ENCODE assay signal across 12 cellular contexts in the genomic region with DNA sequence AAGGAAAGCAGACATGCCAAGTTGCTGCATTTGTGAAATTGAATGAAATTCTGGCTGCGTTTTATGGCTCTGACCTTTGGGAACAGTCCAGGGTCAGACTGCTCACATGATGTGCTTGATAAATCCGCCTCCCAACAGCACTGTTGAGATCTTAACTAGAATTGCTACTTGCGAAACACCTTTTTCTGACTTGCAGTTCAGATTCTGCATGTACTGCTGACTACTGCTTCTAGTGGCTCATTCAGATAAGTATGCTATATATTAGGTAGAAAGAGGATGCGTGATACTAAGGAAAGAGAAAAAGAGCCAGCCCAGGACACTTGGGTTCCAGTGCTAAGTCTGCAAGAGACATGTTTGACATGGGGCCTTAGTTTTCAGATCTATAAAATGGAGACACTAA.
DNase-seq lines count a peak whose midpoint lies in the region; ATAC-seq, FAIRE-seq and TF ChIP-seq lines count a peak whose summit lies in the region.
"Had no signal": no experiment of that assay in that cellular context is flagged by ENCODE, and none has a peak within 500 bp of the region (broad histone marks: within the 10 kb centered on the region; RNA-seq: fewer than 3 reads in every experiment).

No MANE protein-coding gene starts in this region.

- peak overlapping the region; percentile 6; the same call in 1 of the 2 replicates for H3K4me2 ChIP-seq in HepG2 (ENCODE audit: low read depth, low read length)

- H3K4me3 Mint-ChIP-seq in activated T-cell treated with anti-CD3 and anti-CD28 coated beads, Interleukin-2, amount 50 U/mL, for 72 hours: peak overlapping the region in 1 of 2 donors; percentile 20
- no peak overlapping the region for H3K4me3 Mint-ChIP-seq in activated T-cell treated with anti-CD3 and anti-CD28 coated beads, Interleukin-2, amount 50 U/mL, for 4 hours

- TF ChIP-seq EP300 in HepG2 (IDR thresholded peaks at IDR 0.05; ENCODE audit: low read depth in 2 of 2, low read length in 2 of 2) (peak in 1 of 2 experiments; percentile 53; a peak in 1 of 4 replicates), HepG2 (CRISPR knock-in tag; IDR thresholded peaks at IDR 0.05; ENCODE audit: borderline replicate concordance) (no peak), tibial nerve (IDR thresholded peaks at IDR 0.05) (peak; percentile 16 to 85)

- no peak for TF ChIP-seq POLR2A in breast epithelium (IDR thresholded peaks at IDR 0.05)
- no peak for TF ChIP-seq POLR2A in HepG2 (IDR thresholded peaks at IDR 0.05; ENCODE audit: insufficient read depth in 1 of 2, low read depth in 2 of 2, low read length in 2 of 2)
- no peak for TF ChIP-seq POLR2A in tibial nerve (IDR thresholded peaks at IDR 0.05)

- peak overlapping the region; percentile 45 to 65 for H3K27ac ChIP-seq in breast epithelium
- peak overlapping the region; percentile 45 for H3K27ac ChIP-seq in HepG2 (ENCODE audit: extremely low read length, insufficient read depth, low read length)
- peak overlapping the region in 2 of 4 donors; percentile 78 to 83 for H3K27ac ChIP-seq in tibial nerve

- ATAC-seq in activated T-cell treated with anti-CD3 and anti-CD28 coated beads, Interleukin-2, amount 50 U/mL, for 72 hours (replicated peaks in 1 of 2): no peak
- no peak for ATAC-seq in activated T-cell treated with anti-CD3 and anti-CD28 coated beads, Interleukin-2, amount 50 U/mL, for 4 hours
- ATAC-seq in HepG2 (peak; percentile 92), HG02970 (IDR thresholded peaks at IDR 0.05; ENCODE audit: low FRiP score, unreplicated experiment) (no peak)
- ATAC-seq: activated CD4-positive, CD25-positive, alpha-beta regulatory T cell treated with anti-CD3 and anti-CD28 coated beads, Interleukin-2, amount 50 U/mL, for 24 hours had no signal

- H3K79me2 ChIP-seq in HepG2 (ENCODE audit: insufficient read depth, low read length): peaks cover 34% of the 10 kb centered on the region

- H3K9me3 Mint-ChIP-seq in activated T-cell treated with anti-CD3 and anti-CD28 coated beads, Interleukin-2, amount 50 U/mL, for 72 hours: no peaks in the 10 kb centered on the region
- no peaks in the 10 kb centered on the region for H3K9me3 Mint-ChIP-seq in activated T-cell treated with anti-CD3 and anti-CD28 coated beads, Interleukin-2, amount 50 U/mL, for 4 hours

- no TSS peak for BruUV-seq in HepG2 (replicated peaks; lab: Mats Ljungman, UMichigan)

- H3K4me1 ChIP-seq in breast epithelium (peaks cover 0 to 12% of the 10 kb centered on the region in 2 donors), HepG2 (ENCODE audit: insufficient read depth, low read length) (peaks cover 52% of the 10 kb centered on the region), tibial nerve (peaks cover 0 to 84% (median 27%) of the 10 kb centered on the region in 4 donors)

- H3K4me3 ChIP-seq in breast epithelium (no peak overlapping the region), HepG2 (replicated peaks in 1 of 3; ENCODE audit: insufficient read depth in 1 of 3, low read depth in 2 of 3, low read length in 3 of 3) (no peak overlapping the region), tibial nerve (no peak overlapping the region)
- H3K4me3 ChIP-seq: BLaER1 treated with 17β-estradiol and CSF1 and Interleukin-3, amounts not matched to agents 10 nM and 100 nM had no signal

- peak overlapping the region; percentile 24 for H3K27ac Mint-ChIP-seq in activated T-cell treated with anti-CD3 and anti-CD28 coated beads, Interleukin-2, amount 50 U/mL, for 72 hours

- in situ Hi-C loops in HepG2 (cut with HindIII; ENCODE audit: extremely low pct_ligation_motif_present, low pct_unique_long_range_greater_than_20kb): no loop called here

- no peak overlapping the region for H3K9ac ChIP-seq in HepG2 (ENCODE audit: insufficient read depth, low read depth, low read length)
- H3K9ac ChIP-seq: BLaER1 treated with 17β-estradiol and CSF1 and Interleukin-3, amounts not matched to agents 10 nM and 100 nM had no signal

- H3K9me3 ChIP-seq in breast epithelium (no peaks in the 10 kb centered on the region), HepG2 (ENCODE audit: low read length) (no peaks in the 10 kb centered on the region), tibial nerve (no peaks in the 10 kb centered on the region)

- peak; percentile 75 for TF ChIP-seq RAD21 in HepG2 (CRISPR knock-in tag; IDR thresholded peaks at IDR 0.05)

- CTCF ChIA-PET in HepG2 (lab: Yijun Ruan, JAX; ENCODE audit: low intra/inter-chr PET ratio, low total read pairs): no interaction called here

- H3K27me3 ChIP-seq in breast epithelium: no peaks in the 10 kb centered on the region
- no peaks in the 10 kb centered on the region for H3K27me3 ChIP-seq in HepG2 (ENCODE audit: control insufficient read depth in 1 of 2, insufficient read depth in 2 of 2, low read length in 2 of 2)
- H3K27me3 ChIP-seq in tibial nerve: no peaks in the 10 kb centered on the region
- H3K27me3 ChIP-seq: BLaER1 treated with 17β-estradiol and CSF1 and Interleukin-3, amounts not matched to agents 10 nM and 100 nM had no signal

- POLR2A ChIA-PET in HepG2 (lab: Yijun Ruan, JAX): interaction anchor here (1.4 kb wide), 1 partner anchor 464 kb away, joined by 5 read pairs; no protein-coding TSS in a partner anchor

- FAIRE-seq in HepG2 (lab: Jason Lieb, UNC): peak; percentile 83
- FAIRE-seq: bronchial epithelial cell had no signal

- H2AFZ ChIP-seq in HepG2 (ENCODE audit: low read length): no peak overlapping the region

- no peak for DNase-seq in activated T-cell treated with anti-CD3 and anti-CD28 coated beads, Interleukin-2, amount 50 U/mL, for 72 hours
- no peak for DNase-seq in activated T-cell treated with anti-CD3 and anti-CD28 coated beads, Interleukin-2, amount 50 U/mL, for 4 hours
- no peak for DNase-seq in breast epithelium (ENCODE audit: low spot score in 2 of 2)
- DNase-seq in HepG2 (ENCODE audit: low spot score): peak; percentile 82
- DNase-seq in tibial nerve (ENCODE audit: low spot score in 2 of 2): peak; percentile 52 to 75
- DNase-seq in activated CD8-positive, alpha-beta memory T cell treated with anti-CD3 and anti-CD28 coated beads, Interleukin-2, amount 50 U/mL, for 48 hours: no peak
- DNase-seq in NCI-H2107 (lab: John Stamatoyannopoulos, UW): no peak
- DNase-seq: MM.1S had no signal

- peaks cover 0 to 1% of the 10 kb centered on the region in 2 donors for H3K36me3 Mint-ChIP-seq in activated T-cell treated with anti-CD3 and anti-CD28 coated beads, Interleukin-2, amount 50 U/mL, for 72 hours (ENCODE audit: insufficient read depth in 2 of 2)
- H3K36me3 Mint-ChIP-seq in activated T-cell treated with anti-CD3 and anti-CD28 coated beads, Interleukin-2, amount 50 U/mL, for 4 hours (ENCODE audit: insufficient read depth): peaks cover 4% of the 10 kb centered on the region

- TF ChIP-seq CTCF in breast epithelium (IDR thresholded peaks at IDR 0.05): peak in 1 of 3 donors; percentile 10
- TF ChIP-seq CTCF in HepG2 (CRISPR knock-in tag; IDR thresholded peaks at IDR 0.05): peak; percentile 44
- TF ChIP-seq CTCF in tibial nerve (IDR thresholded peaks at IDR 0.05): peak in 3 of 5 experiments; percentile 21 to 48 (median 35)

- WGBS in HepG2 (ENCODE audit: low lambda C conversion rate): 54% methylated on average over 4 of the region's 4 CpGs
- 46 to 49% methylated on average over 4 of the region's 4 CpGs for WGBS in tibial nerve, 2 donors

- no peaks in the 10 kb centered on the region for H4K20me1 ChIP-seq in HepG2 (ENCODE audit: insufficient read depth, low read length)

- H3K4me1 Mint-ChIP-seq in activated T-cell treated with anti-CD3 and anti-CD28 coated beads, Interleukin-2, amount 50 U/mL, for 72 hours (ENCODE audit: low read depth): peaks cover 77% of the 10 kb centered on the region
- peaks cover 48% of the 10 kb centered on the region for H3K4me1 Mint-ChIP-seq in activated T-cell treated with anti-CD3 and anti-CD28 coated beads, Interleukin-2, amount 50 U/mL, for 4 hours (ENCODE audit: low read depth)

- H3K36me3 ChIP-seq in breast epithelium (no peaks in the 10 kb centered on the region), HepG2 (replicated peaks in 1 of 2; ENCODE audit: control insufficient read depth in 1 of 2, insufficient read depth in 2 of 2, low read length in 2 of 2) (peaks cover 0 to 1% of the 10 kb centered on the region in 2 experiments; a peak in 2 of 5 replicates), tibial nerve (no peaks in the 10 kb centered on the region)

- no peaks in the 10 kb centered on the region for H3K27me3 Mint-ChIP-seq in activated T-cell treated with anti-CD3 and anti-CD28 coated beads, Interleukin-2, amount 50 U/mL, for 72 hours (ENCODE audit: low read depth)
- H3K27me3 Mint-ChIP-seq in activated T-cell treated with anti-CD3 and anti-CD28 coated beads, Interleukin-2, amount 50 U/mL, for 4 hours (ENCODE audit: low read depth): no peaks in the 10 kb centered on the region

- intact Hi-C loops in breast epithelium (cut with DNase I; ENCODE audit: low total_unique reads): no loop called here
- intact Hi-C loops in HepG2 (cut with micrococcal nuclease; ENCODE audit: unreplicated experiment): loop anchor here (2.0 kb wide), 1 partner anchor 125 kb away; no protein-coding TSS in a partner anchor

TF ChIP-seq in HepG2, 621 proteins besides CTCF, POLR2A, EP300 and RAD21 (continues in another document):
- TF ChIP-seq, protein P1, sequence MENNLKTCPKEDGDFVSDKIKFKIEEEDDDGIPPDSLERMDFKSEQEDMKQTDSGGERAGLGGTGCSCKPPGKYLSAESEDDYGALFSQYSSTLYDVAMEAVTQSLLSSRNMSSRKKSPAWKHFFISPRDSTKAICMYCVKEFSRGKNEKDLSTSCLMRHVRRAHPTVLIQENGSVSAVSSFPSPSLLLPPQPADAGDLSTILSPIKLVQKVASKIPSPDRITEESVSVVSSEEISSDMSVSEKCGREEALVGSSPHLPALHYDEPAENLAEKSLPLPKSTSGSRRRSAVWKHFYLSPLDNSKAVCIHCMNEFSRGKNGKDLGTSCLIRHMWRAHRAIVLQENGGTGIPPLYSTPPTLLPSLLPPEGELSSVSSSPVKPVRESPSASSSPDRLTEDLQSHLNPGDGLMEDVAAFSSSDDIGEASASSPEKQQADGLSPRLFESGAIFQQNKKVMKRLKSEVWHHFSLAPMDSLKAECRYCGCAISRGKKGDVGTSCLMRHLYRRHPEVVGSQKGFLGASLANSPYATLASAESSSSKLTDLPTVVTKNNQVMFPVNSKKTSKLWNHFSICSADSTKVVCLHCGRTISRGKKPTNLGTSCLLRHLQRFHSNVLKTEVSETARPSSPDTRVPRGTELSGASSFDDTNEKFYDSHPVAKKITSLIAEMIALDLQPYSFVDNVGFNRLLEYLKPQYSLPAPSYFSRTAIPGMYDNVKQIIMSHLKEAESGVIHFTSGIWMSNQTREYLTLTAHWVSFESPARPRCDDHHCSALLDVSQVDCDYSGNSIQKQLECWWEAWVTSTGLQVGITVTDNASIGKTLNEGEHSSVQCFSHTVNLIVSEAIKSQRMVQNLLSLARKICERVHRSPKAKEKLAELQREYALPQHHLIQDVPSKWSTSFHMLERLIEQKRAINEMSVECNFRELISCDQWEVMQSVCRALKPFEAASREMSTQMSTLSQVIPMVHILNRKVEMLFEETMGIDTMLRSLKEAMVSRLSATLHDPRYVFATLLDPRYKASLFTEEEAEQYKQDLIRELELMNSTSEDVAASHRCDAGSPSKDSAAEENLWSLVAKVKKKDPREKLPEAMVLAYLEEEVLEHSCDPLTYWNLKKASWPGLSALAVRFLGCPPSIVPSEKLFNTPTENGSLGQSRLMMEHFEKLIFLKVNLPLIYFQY (CRISPR knock-in tag; IDR thresholded peaks at IDR 0.05; ENCODE audit: borderline replicate concordance): no peak

Comparison
In these comparisons a context has a peak if more than half of its experiments do, and no peak if none do; other contexts are left out.
1. DNase-seq: peak in HepG2 (single experiment) and tibial nerve (2 of 2); none in activated T-cell treated with anti-CD3 and anti-CD28 coated beads, Interleukin-2, amount 50 U/mL, for 72 hours (0 of 2), activated T-cell treated with anti-CD3 and anti-CD28 coated beads, Interleukin-2, amount 50 U/mL, for 4 hours (single experiment), breast epithelium (0 of 2), activated CD8-positive, alpha-beta memory T cell treated with anti-CD3 and anti-CD28 coated beads, Interleukin-2, amount 50 U/mL, for 48 hours (single experiment) and NCI-H2107 (single experiment).